In genomic region chr21:46092026-46092764, GRCh38 we compare ENCODE assay signal across 9 cellular contexts. TPM values are rescaled to one million over a fixed set of nuclear protein-coding genes. Genes with fewer than 3 reads are reported as not detected.
DNase-seq lines count a peak whose midpoint lies in the region; ATAC-seq lines count a peak whose summit lies in the region.
"Had no signal": no experiment of that assay in that cellular context is flagged by ENCODE, and none has a peak within 500 bp of the region (broad histone marks: within the 10 kb centered on the region; RNA-seq: fewer than 3 reads in every experiment).

No MANE protein-coding gene starts in this region.

- peak; percentile 78 to 79 for ATAC-seq in right cardiac atrium
- no peak for ATAC-seq in HG03175 (IDR thresholded peaks at IDR 0.05; ENCODE audit: unreplicated experiment)

- peaks cover 2% of the 10 kb centered on the region for H3K36me3 Mint-ChIP-seq in activated naive CD8-positive, alpha-beta T cell treated with anti-CD3 and anti-CD28 coated beads for 36 hours

- H3K4me1 Mint-ChIP-seq in activated naive CD8-positive, alpha-beta T cell treated with anti-CD3 and anti-CD28 coated beads for 36 hours = no peaks in the 10 kb centered on the region

- no peaks in the 10 kb centered on the region for H3K36me3 ChIP-seq in skeletal muscle satellite cell (ENCODE audit: insufficient read depth, low read length)

- H3K4me1 ChIP-seq in right cardiac atrium (ENCODE audit: control insufficient read depth, insufficient read depth, low read length) (no peaks in the 10 kb centered on the region), skeletal muscle satellite cell (ENCODE audit: control insufficient read depth, insufficient read depth, low read length) (peaks cover 21% of the 10 kb centered on the region)

- H3K9me3 ChIP-seq in right cardiac atrium (ENCODE audit: control insufficient read depth, low read length) (no peaks in the 10 kb centered on the region), skeletal muscle satellite cell (replicated peaks; ENCODE audit: low read length) (no peaks in the 10 kb centered on the region)

- WGBS in right cardiac atrium = 58% methylated on average over 23 of the region's 23 CpGs

- H3K4me2 ChIP-seq in skeletal muscle satellite cell (ENCODE audit: low read length) = peak overlapping the region; percentile 77

- peak overlapping the region; percentile 50 for H3K27ac ChIP-seq in right cardiac atrium (ENCODE audit: low read length)

- no peaks in the 10 kb centered on the region for H3K27me3 Mint-ChIP-seq in activated naive CD8-positive, alpha-beta T cell treated with anti-CD3 and anti-CD28 coated beads for 36 hours

- H3K27ac Mint-ChIP-seq in activated naive CD8-positive, alpha-beta T cell treated with anti-CD3 and anti-CD28 coated beads for 36 hours = no peak overlapping the region

- DNase-seq in ELF-1 (ENCODE audit: low read depth, low spot score) (peak; percentile 0), amniotic stem cell (lab: John Stamatoyannopoulos, UW) (peak; percentile 89), right cardiac atrium (peak; percentile 76 to 82 (median 77)), midbrain (lab: John Stamatoyannopoulos, UW) (no peak), activated gamma-delta T cell treated with Interleukin-2 at 50 U/mL for 16 hours (no peak)
- no peak for DNase-seq in activated naive CD8-positive, alpha-beta T cell treated with anti-CD3 and anti-CD28 coated beads for 36 hours
- DNase-seq: DMS79 had no signal

- H3K9me3 Mint-ChIP-seq in activated naive CD8-positive, alpha-beta T cell treated with anti-CD3 and anti-CD28 coated beads for 36 hours = peaks cover 15% of the 10 kb centered on the region

- H3K9ac ChIP-seq in skeletal muscle satellite cell (ENCODE audit: low read depth, low read length) = peak overlapping the region; percentile 79

- no peak overlapping the region for H3K4me3 ChIP-seq in right cardiac atrium (ENCODE audit: low read length)
- H3K4me3 ChIP-seq in skeletal muscle satellite cell (ENCODE audit: low read length) = peak overlapping the region; percentile 55

- H3K4me3 Mint-ChIP-seq in activated naive CD8-positive, alpha-beta T cell treated with anti-CD3 and anti-CD28 coated beads for 36 hours = no peak overlapping the region

- intact Hi-C loops in right cardiac atrium (cut with DNase I) = loop anchor here in 2 of 4 donors (10.0 kb wide), 1 partner anchor 57 kb away; no protein-coding TSS in a partner anchor

- H3K27me3 ChIP-seq in right cardiac atrium (ENCODE audit: control insufficient read depth, insufficient read depth) = no peaks in the 10 kb centered on the region
- no peaks in the 10 kb centered on the region for H3K27me3 ChIP-seq in skeletal muscle satellite cell (ENCODE audit: control insufficient read depth, insufficient read depth, low read length)

RNA-seq across cellular contexts. Expression of gene COL6A2, which starts 5.7 kb away (rescaled TPM):
- total RNA-seq in right cardiac atrium = 100 to 1,000 TPM; 198 to 323 (median 274) TPM
- polyA plus RNA-seq in right cardiac atrium = 210 TPM
- total RNA-seq in skeletal muscle satellite cell (2012; rRNA removed) = 1,183 and 1,453 TPM in 2 replicates
- total RNA-seq in activated naive CD8-positive, alpha-beta T cell treated with anti-CD3 and anti-CD28 coated beads for 36 hours = 10 to 100 TPM; 16.0 to 16.5 TPM

Comparison
In these comparisons a context has a peak if more than half of its experiments do, and no peak if none do; other contexts are left out.
1. DNase-seq: peak in ELF-1 (single experiment), amniotic stem cell (single experiment) and right cardiac atrium (3 of 3); none in midbrain (single experiment), activated gamma-delta T cell treated with Interleukin-2 at 50 U/mL for 16 hours (single experiment) and activated naive CD8-positive, alpha-beta T cell treated with anti-CD3 and anti-CD28 coated beads for 36 hours (single experiment).
2. RNA of gene COL6A2, which starts 5.7 kb away (total RNA-seq): 198 to 323 TPM in right cardiac atrium; 16.0 to 16.5 TPM in activated naive CD8-positive, alpha-beta T cell treated with anti-CD3 and anti-CD28 coated beads for 36 hours; every median in the first group is over 10 times any median in the second.